In the genomic region with DNA sequence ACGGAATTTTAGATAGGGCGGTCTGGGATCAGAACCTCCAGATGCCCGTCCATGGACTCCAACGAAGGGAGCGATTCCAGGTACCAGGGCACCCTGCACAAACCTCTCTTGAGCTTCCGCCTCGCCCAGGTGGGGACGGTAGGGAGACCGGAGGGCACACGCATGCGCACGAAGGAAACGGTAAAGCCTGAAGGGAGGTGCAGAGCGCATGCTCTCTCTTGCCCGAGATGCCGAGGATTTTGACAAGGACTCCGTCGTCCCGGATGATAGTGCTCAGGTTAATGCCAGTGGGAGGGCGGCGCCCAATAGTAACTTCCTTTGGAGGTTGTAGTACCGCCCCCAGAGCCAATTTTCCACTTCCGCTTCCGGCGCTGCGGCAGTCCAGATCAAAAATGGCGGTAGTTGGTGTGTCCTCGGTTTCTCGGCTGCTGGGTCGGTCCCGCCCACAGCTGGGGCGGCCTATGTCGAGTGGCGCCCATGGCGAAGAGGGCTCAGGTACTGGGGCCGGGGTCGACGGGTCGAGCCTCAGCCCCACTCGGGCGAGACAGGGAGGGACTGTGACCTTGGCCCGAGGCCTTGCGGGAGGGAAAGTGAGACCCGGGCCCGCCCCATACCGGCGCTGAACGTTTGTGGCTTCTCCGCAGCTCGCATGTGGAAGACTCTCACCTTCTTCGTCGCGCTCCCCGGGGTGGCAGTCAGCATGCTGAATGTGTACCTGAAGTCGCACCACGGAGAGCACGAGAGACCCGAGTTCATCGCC, we compare ENCODE assay signal across 8 cellular contexts. TPM values are rescaled to one million over a fixed set of nuclear protein-coding genes. Genes with fewer than 3 reads are reported as not detected.
DNase-seq lines count a peak whose midpoint lies in the region; ATAC-seq and TF ChIP-seq lines count a peak whose summit lies in the region.

Gene COX6A1, plus strand, starts transcription at position 379 of the 760 bp plus-strand sequence. Its CDS starts 14 bp downstream, at position 393.

- H3K9me3 ChIP-seq in esophagus (ENCODE audit: control insufficient read depth in 2 of 2, insufficient read depth in 1 of 2, low read depth in 1 of 2, low read length in 1 of 2) (no peaks in the 10 kb centered on the region), muscle layer of colon (ENCODE audit: low read length) (no peaks in the 10 kb centered on the region)

- peaks cover 0 to under 1% of the 10 kb centered on the region in 2 donors for H3K36me3 ChIP-seq in esophagus (ENCODE audit: control insufficient read depth in 2 of 2, insufficient read depth in 2 of 2, low read length in 1 of 2)
- H3K36me3 ChIP-seq in muscle layer of colon (ENCODE audit: insufficient read depth, low read length) = peaks cover 24% of the 10 kb centered on the region

- peak; percentile 90 for ATAC-seq in GM21717 (IDR thresholded peaks at IDR 0.05; ENCODE audit: unreplicated experiment)

- H3K4me1 ChIP-seq in esophagus (ENCODE audit: control insufficient read depth in 2 of 2, insufficient read depth in 2 of 2, low read length in 1 of 2) (peaks cover 2 to 6% of the 10 kb centered on the region in 2 donors), muscle layer of colon (ENCODE audit: insufficient read depth, low read length) (peaks cover 18% of the 10 kb centered on the region)

- H3K27ac ChIP-seq in esophagus (ENCODE audit: low read depth in 2 of 2, low read length in 1 of 2) (peak within 1 kb of the TSS; percentile 85 to 94), muscle layer of colon (ENCODE audit: low read depth, low read length) (peak within 1 kb of the TSS; percentile 79)

- H3K27me3 Mint-ChIP-seq in activated T-cell treated with anti-CD3 and anti-CD28 coated beads, Interleukin-2, amount 50 U/mL, for 24 hours = no peaks in the 10 kb centered on the region

- peaks cover 29% of the 10 kb centered on the region for H3K4me1 Mint-ChIP-seq in activated T-cell treated with anti-CD3 and anti-CD28 coated beads, Interleukin-2, amount 50 U/mL, for 24 hours (ENCODE audit: low read depth)

- H3K27me3 ChIP-seq in esophagus (ENCODE audit: control insufficient read depth in 1 of 2, insufficient read depth in 2 of 2, low read length in 2 of 2) = no peaks in the 10 kb centered on the region
- H3K27me3 ChIP-seq in muscle layer of colon (ENCODE audit: control insufficient read depth in 1 of 2, insufficient read depth in 2 of 2, low read length in 2 of 2) = no peaks in the 10 kb centered on the region

- peak within 1 kb of the TSS; percentile 96 for H3K27ac Mint-ChIP-seq in activated T-cell treated with anti-CD3 and anti-CD28 coated beads, Interleukin-2, amount 50 U/mL, for 24 hours

- no peaks in the 10 kb centered on the region for H3K9me3 Mint-ChIP-seq in activated T-cell treated with anti-CD3 and anti-CD28 coated beads, Interleukin-2, amount 50 U/mL, for 24 hours

- H3K9ac ChIP-seq in muscle layer of colon (ENCODE audit: low read length) = peak within 1 kb of the TSS; percentile 41

- peaks cover 41% of the 10 kb centered on the region for H3K36me3 Mint-ChIP-seq in activated T-cell treated with anti-CD3 and anti-CD28 coated beads, Interleukin-2, amount 50 U/mL, for 24 hours (ENCODE audit: low read depth)

- in situ Hi-C loops in KBM-7 (cut with MboI; ENCODE audit: low pct_unique_long_range_greater_than_20kb, low sequenced_read_pairs) = no loop called here

- 0% methylated on average over 57 to 59 of the region's 59 CpGs for WGBS in esophagus, 2 donors

- peak within 1 kb of the TSS; percentile 86 to 98 for H3K4me3 ChIP-seq in esophagus (ENCODE audit: low read depth in 1 of 2, low read length in 2 of 2)
- peak within 1 kb of the TSS; percentile 64 to 68 for H3K4me3 ChIP-seq in muscle layer of colon (ENCODE audit: low read depth in 1 of 2, low read length in 2 of 2)

- peak within 1 kb of the TSS; percentile 90 for H3K4me3 Mint-ChIP-seq in activated T-cell treated with anti-CD3 and anti-CD28 coated beads, Interleukin-2, amount 50 U/mL, for 24 hours

- DNase-seq in DMS79 (lab: John Stamatoyannopoulos, UW) (peak; percentile 99), KBM-7 (peak; percentile 96)
- DNase-seq in activated T-cell treated with anti-CD3 and anti-CD28 coated beads, Interleukin-2, amount 50 U/mL, for 24 hours = peak; percentile 95
- DNase-seq in stimulated activated CD8-positive, alpha-beta memory T cell treated with anti-CD3 and anti-CD28 coated beads, Interleukin-7, amount 100 ng/mL, for 24 hours (ENCODE audit: low read depth) = peak; percentile 96

TF ChIP-seq in PFSK-1, 5 proteins besides CTCF, POLR2A, EP300 and RAD21:
- peak; percentile 94 for TF ChIP-seq POLR2AphosphoS5 (IDR thresholded peaks at IDR 0.05; ENCODE audit: low read depth, low read length)
- peak; percentile 88; the same call in 1 of the 2 replicates for TF ChIP-seq TAF1 (IDR thresholded peaks at IDR 0.05; ENCODE audit: borderline replicate concordance, insufficient read depth, low read length)
- TF ChIP-seq FOXP2 (optimal IDR thresholded peaks at IDR 0.05; ENCODE audit: borderline replicate concordance, extremely low read depth, extremely low read length, insufficient read depth) = no peak

RNA-seq across cellular contexts. Expression of gene COX6A1, which starts in this region (rescaled TPM):
- polyA plus RNA-seq in PFSK-1 (2012; ENCODE audit: insufficient read length, low read depth) = 557 TPM
- polyA plus RNA-seq in esophagus = 1,000 to 10,000 TPM; 1,054 to 1,119 TPM

Comparison
In these comparisons a context has a peak if more than half of its experiments do, and no peak if none do; other contexts are left out.
1. Peak in every context shown above with its lines: DNase-seq, ATAC-seq, H3K4me3 ChIP-seq and H3K27ac ChIP-seq.